In the genomic region with DNA sequence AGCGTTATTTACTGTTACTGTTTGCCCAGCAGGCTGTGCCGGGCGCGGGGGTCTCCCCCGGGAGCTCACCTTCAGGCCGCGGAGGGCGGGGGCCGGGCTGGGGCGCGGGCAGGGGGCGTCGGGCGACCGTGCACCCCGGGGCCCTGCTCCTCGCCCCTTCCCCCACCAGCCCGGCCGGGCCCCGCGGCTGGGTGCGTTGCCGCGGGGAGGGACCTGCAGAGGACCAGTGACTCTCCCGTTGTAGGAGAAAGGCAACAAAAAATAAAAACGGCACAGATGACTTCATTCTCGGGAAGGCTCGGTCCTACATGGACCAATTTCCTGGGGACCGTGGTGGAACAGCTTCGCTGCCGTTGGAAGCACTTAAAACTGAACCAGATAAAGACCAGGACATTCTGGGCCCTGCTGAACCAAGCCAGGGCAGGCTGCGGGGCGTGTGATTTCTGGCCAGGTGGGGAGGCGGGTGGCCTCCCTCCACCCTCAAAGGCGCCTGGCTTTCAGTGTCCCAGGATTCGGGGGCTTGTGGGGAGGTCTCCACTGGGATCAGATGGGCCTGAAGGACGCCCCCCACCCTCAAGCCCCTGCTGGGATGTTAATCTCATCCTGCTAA, we compare ENCODE assay signal across 8 cellular contexts. TPM values are rescaled to one million over a fixed set of nuclear protein-coding genes. Genes with fewer than 3 reads are reported as not detected.
DNase-seq lines count a peak whose midpoint lies in the region; ATAC-seq and TF ChIP-seq lines count a peak whose summit lies in the region.

No MANE protein-coding gene starts in this region.

- peaks cover 46% of the 10 kb centered on the region for H3K27me3 Mint-ChIP-seq in activated T-cell treated with anti-CD3 and anti-CD28 coated beads, Interleukin-2, amount 50 U/mL, for 24 hours
- H3K27me3 Mint-ChIP-seq in activated T-helper 1 cell treated with anti-CD3 and anti-CD28 coated beads, Interleukin-12 subunit alpha, Interleukin-12 subunit beta, Interleukin-2, Interleukin-4 antibody, amounts not matched to agents 30 ng/mL and 10 ng/mL and 1 ng/mL, durations not matched to agents 14 hours and 24 hours and 36 hours (ENCODE audit: insufficient read depth) = peaks cover 28% of the 10 kb centered on the region

- H3K27ac ChIP-seq in caudate nucleus (ENCODE audit: low read depth, low read length) (peak overlapping the region; percentile 97), right lobe of liver (peak overlapping the region; percentile 39 to 72 (median 60)), upper lobe of right lung (peak overlapping the region; percentile 94)

- 11% methylated on average over 11 of the region's 37 CpGs for WGBS in right lobe of liver (ENCODE audit: insufficient coverage, low coverage, low lambda C conversion rate, missing lambda C conversion rate)

- intact Hi-C loops in right lobe of liver (cut with DNase I) = no loop called here
- intact Hi-C loops in upper lobe of right lung (cut with DNase I) = no loop called here
- intact Hi-C loops in activated T-helper 1 cell treated with anti-CD3 and anti-CD28 coated beads, Interleukin-12 subunit alpha, Interleukin-12 subunit beta, Interleukin-2, Interleukin-4 antibody, amounts not matched to agents 30 ng/mL and 10 ng/mL and 1 ng/mL, durations not matched to agents 14 hours and 24 hours and 36 hours (cut with micrococcal nuclease) = no loop called here

- H3K4me1 Mint-ChIP-seq in activated T-cell treated with anti-CD3 and anti-CD28 coated beads, Interleukin-2, amount 50 U/mL, for 24 hours (ENCODE audit: low read depth) = peaks cover 3% of the 10 kb centered on the region
- no peaks in the 10 kb centered on the region for H3K4me1 Mint-ChIP-seq in activated T-helper 1 cell treated with anti-CD3 and anti-CD28 coated beads, Interleukin-12 subunit alpha, Interleukin-12 subunit beta, Interleukin-2, Interleukin-4 antibody, amounts not matched to agents 30 ng/mL and 10 ng/mL and 1 ng/mL, durations not matched to agents 14 hours and 24 hours and 36 hours (ENCODE audit: low read depth)

- DNase-seq in activated T-cell treated with anti-CD3 and anti-CD28 coated beads, Interleukin-2, amount 50 U/mL, for 24 hours = no peak
- no peak for DNase-seq in activated T-cell treated with anti-CD3 and anti-CD28 coated beads, Interleukin-2, amount 50 U/mL, for 48 hours
- DNase-seq in caudate nucleus (lab: John Stamatoyannopoulos, UW) (no peak), right lobe of liver (no peak), upper lobe of right lung (peak; percentile 56), mucosa of gallbladder (ENCODE audit: low spot score) (no peak)
- DNase-seq in activated T-helper 1 cell treated with anti-CD3 and anti-CD28 coated beads, Interleukin-12 subunit alpha, Interleukin-12 subunit beta, Interleukin-2, Interleukin-4 antibody, amounts not matched to agents 30 ng/mL and 10 ng/mL and 1 ng/mL, durations not matched to agents 14 hours and 24 hours and 36 hours (ENCODE audit: low spot score) = no peak

- H3K4me1 ChIP-seq in right lobe of liver (peaks cover 0 to 10% (median 2%) of the 10 kb centered on the region in 4 donors), upper lobe of right lung (peaks cover 13% of the 10 kb centered on the region)

- ATAC-seq in right lobe of liver (no peak), upper lobe of right lung (no peak), GM19328 (IDR thresholded peaks at IDR 0.05; ENCODE audit: unreplicated experiment) (no peak)

- H3K9me3 ChIP-seq in right lobe of liver = no peaks in the 10 kb centered on the region
- H3K9me3 ChIP-seq in upper lobe of right lung = no peaks in the 10 kb centered on the region

- H3K9me3 Mint-ChIP-seq in activated T-cell treated with anti-CD3 and anti-CD28 coated beads, Interleukin-2, amount 50 U/mL, for 24 hours = no peaks in the 10 kb centered on the region
- no peaks in the 10 kb centered on the region for H3K9me3 Mint-ChIP-seq in activated T-helper 1 cell treated with anti-CD3 and anti-CD28 coated beads, Interleukin-12 subunit alpha, Interleukin-12 subunit beta, Interleukin-2, Interleukin-4 antibody, amounts not matched to agents 30 ng/mL and 10 ng/mL and 1 ng/mL, durations not matched to agents 14 hours and 24 hours and 36 hours

- H3K4me3 ChIP-seq in right lobe of liver (no peak overlapping the region), upper lobe of right lung (no peak overlapping the region)

- no peak for TF ChIP-seq POLR2A in right lobe of liver (IDR thresholded peaks at IDR 0.05)

- H3K36me3 ChIP-seq in right lobe of liver (no peaks in the 10 kb centered on the region), upper lobe of right lung (no peaks in the 10 kb centered on the region)

- H3K36me3 Mint-ChIP-seq in activated T-cell treated with anti-CD3 and anti-CD28 coated beads, Interleukin-2, amount 50 U/mL, for 24 hours (ENCODE audit: low read depth) = no peaks in the 10 kb centered on the region
- H3K36me3 Mint-ChIP-seq in activated T-helper 1 cell treated with anti-CD3 and anti-CD28 coated beads, Interleukin-12 subunit alpha, Interleukin-12 subunit beta, Interleukin-2, Interleukin-4 antibody, amounts not matched to agents 30 ng/mL and 10 ng/mL and 1 ng/mL, durations not matched to agents 14 hours and 24 hours and 36 hours (ENCODE audit: low read depth) = no peaks in the 10 kb centered on the region

- TF ChIP-seq CTCF in right lobe of liver (IDR thresholded peaks at IDR 0.05) = no peak
- no peak for TF ChIP-seq CTCF in upper lobe of right lung (IDR thresholded peaks at IDR 0.05)

- H3K4me3 Mint-ChIP-seq in activated T-cell treated with anti-CD3 and anti-CD28 coated beads, Interleukin-2, amount 50 U/mL, for 24 hours = peak overlapping the region; percentile 60
- H3K4me3 Mint-ChIP-seq in activated T-helper 1 cell treated with anti-CD3 and anti-CD28 coated beads, Interleukin-12 subunit alpha, Interleukin-12 subunit beta, Interleukin-2, Interleukin-4 antibody, amounts not matched to agents 30 ng/mL and 10 ng/mL and 1 ng/mL, durations not matched to agents 14 hours and 24 hours and 36 hours = no peak overlapping the region

- H3K27me3 ChIP-seq in right lobe of liver (no peaks in the 10 kb centered on the region), upper lobe of right lung (no peaks in the 10 kb centered on the region)

- no peak overlapping the region for H3K27ac Mint-ChIP-seq in activated T-cell treated with anti-CD3 and anti-CD28 coated beads, Interleukin-2, amount 50 U/mL, for 24 hours
- no peak overlapping the region for H3K27ac Mint-ChIP-seq in activated T-helper 1 cell treated with anti-CD3 and anti-CD28 coated beads, Interleukin-12 subunit alpha, Interleukin-12 subunit beta, Interleukin-2, Interleukin-4 antibody, amounts not matched to agents 30 ng/mL and 10 ng/mL and 1 ng/mL, durations not matched to agents 14 hours and 24 hours and 36 hours

RNA-seq across cellular contexts. Expression of a gene that starts 57.3 kb away (rescaled TPM):
- total RNA-seq in right lobe of liver (not detected), upper lobe of right lung (not detected), mucosa of gallbladder (not detected)
- total RNA-seq in activated T-helper 1 cell treated with anti-CD3 and anti-CD28 coated beads, Interleukin-12 subunit alpha, Interleukin-12 subunit beta, Interleukin-2, Interleukin-4 antibody, amounts not matched to agents 30 ng/mL and 10 ng/mL and 1 ng/mL, durations not matched to agents 14 hours and 24 hours and 36 hours = not detected in 2 replicates
